22 cellular contexts compared by ENCODE assay signal in genomic region chr3:141550926-141551665, GRCh38.
DNase-seq lines count a peak whose midpoint lies in the region; ATAC-seq and TF ChIP-seq lines count a peak whose summit lies in the region.
"Had no signal": no experiment of that assay in that cellular context is flagged by ENCODE, and none has a peak within 500 bp of the region (broad histone marks: within the 10 kb centered on the region; RNA-seq: fewer than 3 reads in every experiment).

No MANE protein-coding gene starts in this region.

- peak overlapping the region; percentile 87 for H3K27ac Mint-ChIP-seq in stimulated activated naive CD8-positive, alpha-beta T cell treated with anti-CD3 and anti-CD28 coated beads, Interleukin-15, Interleukin-2, amounts not matched to agents 100 ng/mL and 50 ng/mL, for 24 hours
- H3K27ac Mint-ChIP-seq in activated CD4-positive, alpha-beta memory T cell treated with anti-CD3 and anti-CD28 coated beads for 36 hours: peak overlapping the region; percentile 50
- peak overlapping the region in 5 of 6 donors; percentile 14 to 76 (median 69) for H3K27ac Mint-ChIP-seq in immature natural killer cell
- H3K27ac Mint-ChIP-seq in stimulated activated naive CD8-positive, alpha-beta T cell treated with anti-CD3 and anti-CD28 coated beads, Interleukin-15, amount 100 ng/mL, for 72 hours: peak overlapping the region in 1 of 2 donors; percentile 70
- no peak overlapping the region for H3K27ac Mint-ChIP-seq in progenitor cell of endocrine pancreas
- H3K27ac Mint-ChIP-seq: dendritic cell treated with granulocyte-macrophage colony-stimulating factor and Interleukin-4, amounts not matched to agents 40 ng/mL and 50 ng/mL, for 4 days had no signal

- peaks cover 31% of the 10 kb centered on the region for H3K9me3 Mint-ChIP-seq in stimulated activated naive CD8-positive, alpha-beta T cell treated with anti-CD3 and anti-CD28 coated beads, Interleukin-15, Interleukin-2, amounts not matched to agents 100 ng/mL and 50 ng/mL, for 24 hours
- peaks cover 29% of the 10 kb centered on the region for H3K9me3 Mint-ChIP-seq in activated CD4-positive, alpha-beta memory T cell treated with anti-CD3 and anti-CD28 coated beads for 36 hours
- peaks cover 0 to 1% (median 0%) of the 10 kb centered on the region in 6 donors for H3K9me3 Mint-ChIP-seq in immature natural killer cell
- peaks cover 25 to 40% of the 10 kb centered on the region in 2 donors for H3K9me3 Mint-ChIP-seq in stimulated activated naive CD8-positive, alpha-beta T cell treated with anti-CD3 and anti-CD28 coated beads, Interleukin-15, amount 100 ng/mL, for 72 hours
- peaks cover 21% of the 10 kb centered on the region for H3K9me3 Mint-ChIP-seq in progenitor cell of endocrine pancreas (ENCODE audit: low read depth)

- intact Hi-C loops in activated CD4-positive, alpha-beta memory T cell treated with anti-CD3 and anti-CD28 coated beads for 36 hours (cut with micrococcal nuclease): no loop called here

- POLR2A ChIA-PET in activated CD4-positive, alpha-beta memory T cell treated with anti-CD3 and anti-CD28 coated beads for 36 hours (lab: Charles Lee): interaction anchor here (4.3 kb wide), 1 partner anchor 52 kb away, joined by 51 read pairs; no protein-coding TSS in a partner anchor

- peak overlapping the region; percentile 14 for H3K4me3 Mint-ChIP-seq in stimulated activated naive CD8-positive, alpha-beta T cell treated with anti-CD3 and anti-CD28 coated beads, Interleukin-15, Interleukin-2, amounts not matched to agents 100 ng/mL and 50 ng/mL, for 24 hours
- no peak overlapping the region for H3K4me3 Mint-ChIP-seq in activated CD4-positive, alpha-beta memory T cell treated with anti-CD3 and anti-CD28 coated beads for 36 hours
- H3K4me3 Mint-ChIP-seq in immature natural killer cell: peak overlapping the region in 1 of 5 donors; percentile 29
- peak overlapping the region; percentile 63 to 65 for H3K4me3 Mint-ChIP-seq in stimulated activated naive CD8-positive, alpha-beta T cell treated with anti-CD3 and anti-CD28 coated beads, Interleukin-15, amount 100 ng/mL, for 72 hours
- no peak overlapping the region for H3K4me3 Mint-ChIP-seq in progenitor cell of endocrine pancreas (ENCODE audit: low read depth)
- H3K4me3 Mint-ChIP-seq: CD14-positive monocyte; dendritic cell treated with granulocyte-macrophage colony-stimulating factor and Interleukin-4, amounts not matched to agents 40 ng/mL and 50 ng/mL, for 4 days; neural crest cell had no signal

- ATAC-seq in stimulated activated naive CD8-positive, alpha-beta T cell treated with anti-CD3 and anti-CD28 coated beads, Interleukin-15, Interleukin-2, amounts not matched to agents 100 U/mL and 50 U/mL, for 24 hours: no peak
- ATAC-seq in stimulated activated naive CD8-positive, alpha-beta T cell treated with anti-CD3 and anti-CD28 coated beads, Interleukin-15, amount 100 ng/mL, for 72 hours: no peak
- ATAC-seq: gastroesophageal sphincter had no signal

- peaks cover 62% of the 10 kb centered on the region for H3K36me3 Mint-ChIP-seq in stimulated activated naive CD8-positive, alpha-beta T cell treated with anti-CD3 and anti-CD28 coated beads, Interleukin-15, Interleukin-2, amounts not matched to agents 100 ng/mL and 50 ng/mL, for 24 hours (ENCODE audit: low read depth)
- peaks cover 51% of the 10 kb centered on the region for H3K36me3 Mint-ChIP-seq in activated CD4-positive, alpha-beta memory T cell treated with anti-CD3 and anti-CD28 coated beads for 36 hours
- H3K36me3 Mint-ChIP-seq in immature natural killer cell (peaks cover 20 to 52% (median 29%) of the 10 kb centered on the region in 3 donors), progenitor cell of endocrine pancreas (ENCODE audit: insufficient read depth) (peaks cover 29% of the 10 kb centered on the region)

- no peak for TF ChIP-seq CTCF in progenitor cell of endocrine pancreas (IDR thresholded peaks at IDR 0.05; ENCODE audit: unreplicated experiment)

- no peaks in the 10 kb centered on the region for H3K27me3 Mint-ChIP-seq in stimulated activated naive CD8-positive, alpha-beta T cell treated with anti-CD3 and anti-CD28 coated beads, Interleukin-15, Interleukin-2, amounts not matched to agents 100 ng/mL and 50 ng/mL, for 24 hours
- H3K27me3 Mint-ChIP-seq in activated CD4-positive, alpha-beta memory T cell treated with anti-CD3 and anti-CD28 coated beads for 36 hours: no peaks in the 10 kb centered on the region
- H3K27me3 Mint-ChIP-seq in immature natural killer cell (ENCODE audit: low read depth in 3 of 3) (peaks cover 0 to 2% (median 0%) of the 10 kb centered on the region in 3 donors), progenitor cell of endocrine pancreas (no peaks in the 10 kb centered on the region)
- no peaks in the 10 kb centered on the region for H3K27me3 Mint-ChIP-seq in stimulated activated naive CD8-positive, alpha-beta T cell treated with anti-CD3 and anti-CD28 coated beads, Interleukin-15, amount 100 ng/mL, for 72 hours
- H3K27me3 Mint-ChIP-seq: dendritic cell treated with granulocyte-macrophage colony-stimulating factor and Interleukin-4, amounts not matched to agents 40 ng/mL and 50 ng/mL, for 4 days had no signal

- CTCF ChIA-PET in activated CD4-positive, alpha-beta memory T cell treated with anti-CD3 and anti-CD28 coated beads for 36 hours (lab: Charles Lee): interaction anchor here (0.7 to 3.4 kb wide), 7 partner anchors 10 to 278 kb away, joined by 3 to 34 read pairs (median 3); partner anchors contain the start of gene RASA2

- peaks cover 82% of the 10 kb centered on the region for H3K4me1 Mint-ChIP-seq in stimulated activated naive CD8-positive, alpha-beta T cell treated with anti-CD3 and anti-CD28 coated beads, Interleukin-15, Interleukin-2, amounts not matched to agents 100 ng/mL and 50 ng/mL, for 24 hours (ENCODE audit: low read depth)
- peaks cover 74% of the 10 kb centered on the region for H3K4me1 Mint-ChIP-seq in activated CD4-positive, alpha-beta memory T cell treated with anti-CD3 and anti-CD28 coated beads for 36 hours (ENCODE audit: low read depth)
- peaks cover 59 to 84% of the 10 kb centered on the region in 2 donors for H3K4me1 Mint-ChIP-seq in immature natural killer cell
- peaks cover 66% of the 10 kb centered on the region for H3K4me1 Mint-ChIP-seq in stimulated activated naive CD8-positive, alpha-beta T cell treated with anti-CD3 and anti-CD28 coated beads, Interleukin-15, amount 100 ng/mL, for 72 hours
- no peaks in the 10 kb centered on the region for H3K4me1 Mint-ChIP-seq in progenitor cell of endocrine pancreas (ENCODE audit: low read depth)

- no peak for DNase-seq in stimulated activated naive CD8-positive, alpha-beta T cell treated with anti-CD3 and anti-CD28 coated beads, Interleukin-15, Interleukin-2, amounts not matched to agents 100 U/mL and 50 U/mL, for 24 hours
- no peak for DNase-seq in activated CD4-positive, alpha-beta memory T cell treated with anti-CD3 and anti-CD28 coated beads for 36 hours
- DNase-seq in immature natural killer cell: no peak
- DNase-seq in stimulated activated naive CD8-positive, alpha-beta T cell treated with anti-CD3 and anti-CD28 coated beads, Interleukin-15, amount 100 ng/mL, for 72 hours: no peak
- DNase-seq in iPS-NIHi11 (ENCODE audit: low spot score): no peak
- no peak for DNase-seq in progenitor cell of endocrine pancreas (ENCODE audit: low spot score, unreplicated experiment)
- no peak for DNase-seq in NCI-H524 (lab: John Stamatoyannopoulos, UW)
- DNase-seq: activated CD4-positive, CD25-positive, alpha-beta regulatory T cell; activated effector memory CD4-positive, alpha-beta T cell treated with Interleukin-2 at 50 U/mL for 16 hours; DMS153; hypothalamus; islet precursor cell; NCI-H1092; NCI-H187; NCI-H69; sigmoid colon; SK-N-SH had no signal

Comparison
In these comparisons a context has a peak if more than half of its experiments do, and no peak if none do; other contexts are left out.
1. H3K4me3 Mint-ChIP-seq: peak in stimulated activated naive CD8-positive, alpha-beta T cell treated with anti-CD3 and anti-CD28 coated beads, Interleukin-15, Interleukin-2, amounts not matched to agents 100 ng/mL and 50 ng/mL, for 24 hours (single experiment) and stimulated activated naive CD8-positive, alpha-beta T cell treated with anti-CD3 and anti-CD28 coated beads, Interleukin-15, amount 100 ng/mL, for 72 hours (2 of 2); none in activated CD4-positive, alpha-beta memory T cell treated with anti-CD3 and anti-CD28 coated beads for 36 hours (single experiment) and progenitor cell of endocrine pancreas (single experiment).